ENCODE assay signal across 8 cellular contexts in the genomic region with DNA sequence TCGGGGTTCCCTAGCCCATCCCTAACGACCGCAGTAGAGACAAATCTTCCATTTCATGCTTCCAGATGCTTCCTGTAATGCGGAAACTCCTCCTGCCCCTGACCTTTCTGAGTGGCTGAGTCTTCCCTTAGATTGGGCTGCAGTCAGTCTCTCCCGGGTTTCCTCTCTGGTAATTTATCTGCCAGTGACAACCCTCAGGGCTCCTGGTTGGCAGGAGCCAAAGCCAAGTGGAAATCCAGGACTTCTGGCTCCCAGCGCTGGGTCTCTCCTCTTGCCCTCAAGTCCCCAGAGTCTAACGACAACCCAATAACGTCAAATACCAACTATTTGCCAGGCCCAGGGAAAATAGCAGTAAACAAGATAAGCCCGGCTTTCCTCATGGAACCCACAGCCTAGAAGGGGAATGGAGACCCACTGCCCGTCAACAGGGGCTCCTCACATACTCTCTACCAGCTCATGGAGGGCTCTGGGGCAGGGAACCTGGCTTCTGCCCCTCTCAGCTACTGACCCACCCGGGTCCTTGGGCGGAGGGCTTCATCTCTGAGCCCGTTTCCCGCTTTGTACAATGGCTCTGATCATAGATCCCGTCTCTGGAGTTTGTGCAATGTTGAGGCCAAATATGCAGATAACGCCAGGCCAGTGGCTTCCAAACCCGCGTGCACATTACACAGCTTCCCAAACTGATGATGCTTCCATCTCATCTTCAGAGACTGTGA. TPM values are rescaled to one million over a fixed set of nuclear protein-coding genes. Genes with fewer than 3 reads are reported as not detected.
DNase-seq lines count a peak whose midpoint lies in the region; ATAC-seq and TF ChIP-seq lines count a peak whose summit lies in the region.

No MANE protein-coding gene starts in this region.

- POLR2A ChIA-PET in PC-9 (lab: Charles Lee; ENCODE audit: unreplicated experiment) = interaction anchor here (0.7 kb wide), 1 partner anchor 332 kb away, joined by 3 read pairs; no protein-coding TSS in a partner anchor

- H3K27me3 ChIP-seq in PC-9 (ENCODE audit: insufficient read depth, low read depth) (no peaks in the 10 kb centered on the region), parathyroid adenoma (ENCODE audit: control insufficient read depth, insufficient read depth, low read length) (no peaks in the 10 kb centered on the region)

- CTCF ChIA-PET in PC-9 (lab: Charles Lee) = interaction anchor here (1.0 kb wide), 2 partner anchors 134 to 161 kb away, joined by 4 to 6 read pairs; a partner anchor contains a TSS

- intact Hi-C loops in PC-9 (cut with micrococcal nuclease; ENCODE audit: unreplicated experiment) = loop anchor here (1.0 to 2.0 kb wide), 4 partner anchors 46 to 162 kb away; partner anchors contain the start of gene TADA2B

- H3K9me2 ChIP-seq in PC-9 (ENCODE audit: insufficient read depth) = no peaks in the 10 kb centered on the region

- H3K27ac ChIP-seq in PC-9 = peak overlapping the region; percentile 82; the same call in 1 of the 2 replicates
- peak overlapping the region; percentile 91 for H3K27ac ChIP-seq in epithelial cell of prostate
- H3K27ac ChIP-seq in parathyroid adenoma = peak overlapping the region; percentile 92

- H3K36me3 ChIP-seq in PC-9 (ENCODE audit: low read depth) (no peaks in the 10 kb centered on the region), parathyroid adenoma (ENCODE audit: control insufficient read depth, insufficient read depth, low read length) (no peaks in the 10 kb centered on the region)

- no peaks in the 10 kb centered on the region for H4K20me1 ChIP-seq in PC-9 (ENCODE audit: insufficient read depth)

- H3K4me1 ChIP-seq in PC-9 (replicated peaks; ENCODE audit: insufficient read depth) = peaks cover 14% of the 10 kb centered on the region; the same call in 1 of the 2 replicates
- peaks cover 6% of the 10 kb centered on the region for H3K4me1 ChIP-seq in parathyroid adenoma

- ATAC-seq in HG03139 (IDR thresholded peaks at IDR 0.05; ENCODE audit: unreplicated experiment) = no peak

- DNase-seq in ELF-1 (ENCODE audit: low read depth, low spot score) (peak; percentile 52), PC-9 (no peak), epithelial cell of prostate (ENCODE audit: low read depth, low spot score) (no peak), superior temporal gyrus (ENCODE audit: extremely low spot score) (no peak), anterior cingulate cortex (lab: John Stamatoyannopoulos, UW) (no peak), NCI-H526 treated with DMSO at 0.1 percent for 48 hours (lab: John Stamatoyannopoulos, UW) (no peak)

- H3K79me2 ChIP-seq in PC-9 (ENCODE audit: low read depth) (peaks cover 18% of the 10 kb centered on the region; the same call in 1 of the 2 replicates), parathyroid adenoma (peaks cover 5% of the 10 kb centered on the region)

- H3F3A ChIP-seq in PC-9 (ENCODE audit: insufficient read depth, low read depth) = no peaks in the 10 kb centered on the region

- TF ChIP-seq CTCF in PC-9 (conservative IDR thresholded peaks at IDR 0.05) (no peak), parathyroid adenoma (IDR thresholded peaks at IDR 0.05) (no peak)

- H2AFZ ChIP-seq in PC-9 (peak overlapping the region; percentile 72), parathyroid adenoma (peak overlapping the region; percentile 96)

- BruUV-seq in PC-9 (replicated peaks; lab: Mats Ljungman, UMichigan) = TSS peak; percentile 85

- H3K4me2 ChIP-seq in PC-9 = peak overlapping the region; percentile 86
- peak overlapping the region; percentile 96 for H3K4me2 ChIP-seq in parathyroid adenoma (ENCODE audit: low read length)

- no peak overlapping the region for H3K9ac ChIP-seq in parathyroid adenoma

- H3K4me3 ChIP-seq in PC-9 (peak overlapping the region; percentile 78), parathyroid adenoma (ENCODE audit: low read depth, low read length) (peak overlapping the region; percentile 88)

- H3K9me3 ChIP-seq in PC-9 (ENCODE audit: insufficient read depth, low read depth) = no peaks in the 10 kb centered on the region
- no peaks in the 10 kb centered on the region for H3K9me3 ChIP-seq in parathyroid adenoma (ENCODE audit: control insufficient read depth, low read length)

RNA-seq across cellular contexts. Expression of gene TBC1D14, which starts 1.1 kb away (rescaled TPM):
- total RNA-seq in PC-9 (2021) = 41.6 and 46.2 TPM in 2 replicates
